Comparison of ENCODE assay signal across 9 cellular contexts in genomic region chr2:210199186-210199765, GRCh38. TPM values are rescaled to one million over a fixed set of nuclear protein-coding genes. Genes with fewer than 3 reads are reported as not detected.
DNase-seq lines count a peak whose midpoint lies in the region; ATAC-seq and TF ChIP-seq lines count a peak whose summit lies in the region.
"Had no signal": no experiment of that assay in that cellular context is flagged by ENCODE, and none has a peak within 500 bp of the region (broad histone marks: within the 10 kb centered on the region; RNA-seq: fewer than 3 reads in every experiment).

No MANE protein-coding gene starts in this region.

- no peaks in the 10 kb centered on the region for H3K36me3 Mint-ChIP-seq in chondrocyte (ENCODE audit: low read depth)
- no peaks in the 10 kb centered on the region for H3K36me3 Mint-ChIP-seq in nephron (ENCODE audit: low read depth)

- peak; percentile 47 for ATAC-seq in GM21447 (IDR thresholded peaks at IDR 0.05; ENCODE audit: unreplicated experiment)
- no peak for ATAC-seq in HG02938 (IDR thresholded peaks at IDR 0.05; ENCODE audit: unreplicated experiment)

- H3K9me3 Mint-ChIP-seq in chondrocyte (ENCODE audit: low read depth) (no peaks in the 10 kb centered on the region), nephron (no peaks in the 10 kb centered on the region)
- H3K9me3 Mint-ChIP-seq: T-helper 1 cell treated with Interleukin-12 subunit alpha and Interleukin-12 subunit beta and Interleukin-4 antibody, amounts not matched to agents 30 μg/mL and 1 μg/mL, for 36 hours had no signal

- TF ChIP-seq CTCF in chondrocyte (IDR thresholded peaks at IDR 0.05) (peak; percentile 95), nephron (IDR thresholded peaks at IDR 0.05; ENCODE audit: unreplicated experiment in 3 of 3) (peak; percentile 65 to 79 (median 70))

- H3K4me1 Mint-ChIP-seq in chondrocyte (ENCODE audit: low read depth), result peaks cover 6% of the 10 kb centered on the region
- H3K4me1 Mint-ChIP-seq in nephron, result peaks cover 11% of the 10 kb centered on the region

- H3K27ac Mint-ChIP-seq in chondrocyte (ENCODE audit: unreplicated experiment) (no peak overlapping the region), nephron (no peak overlapping the region)
- H3K27ac Mint-ChIP-seq: T-helper 1 cell treated with Interleukin-12 subunit alpha and Interleukin-12 subunit beta and Interleukin-4 antibody, amounts not matched to agents 30 μg/mL and 1 μg/mL, for 36 hours had no signal

- peak; percentile 20 for DNase-seq in DMS79 treated with DMSO at 0.1 percent for 48 hours (lab: John Stamatoyannopoulos, UW)
- peak; percentile 48 for DNase-seq in NCI-H2227 treated with DMSO at 0.1 percent for 48 hours (lab: John Stamatoyannopoulos, UW)
- DNase-seq in chondrocyte (ENCODE audit: low spot score), result no peak
- DNase-seq in middle frontal gyrus (ENCODE audit: extremely low spot score, low spot score), result no peak
- DNase-seq in activated T-cell treated with anti-CD3 and anti-CD28 coated beads for 4 hours, result no peak

- H3K4me3 Mint-ChIP-seq in chondrocyte (ENCODE audit: unreplicated experiment) (no peak overlapping the region), nephron (no peak overlapping the region)
- H3K4me3 Mint-ChIP-seq: T-helper 1 cell treated with Interleukin-12 subunit alpha and Interleukin-12 subunit beta and Interleukin-4 antibody, amounts not matched to agents 30 μg/mL and 1 μg/mL, for 36 hours had no signal

- peaks cover 37% of the 10 kb centered on the region for H3K27me3 Mint-ChIP-seq in chondrocyte (ENCODE audit: low read depth)
- peaks cover 34% of the 10 kb centered on the region for H3K27me3 Mint-ChIP-seq in nephron (ENCODE audit: low read depth)

RNA-seq across cellular contexts. Expression of gene ACADL, which starts 26.0 kb away (rescaled TPM):
- total RNA-seq in chondrocyte, result not detected in 3 replicates

RNA-seq across cellular contexts. Expression of gene KANSL1L, which starts 28.1 kb away (rescaled TPM):
- 11.8 to 15.5 TPM (median 12.2 TPM) in 3 replicates for total RNA-seq in chondrocyte

Comparison
In these comparisons a context has a peak if more than half of its experiments do, and no peak if none do; other contexts are left out.
1. DNase-seq: peak in DMS79 treated with DMSO at 0.1 percent for 48 hours (single experiment) and NCI-H2227 treated with DMSO at 0.1 percent for 48 hours (single experiment); none in chondrocyte (single experiment), middle frontal gyrus (single experiment) and activated T-cell treated with anti-CD3 and anti-CD28 coated beads for 4 hours (single experiment).